ENCODE assay signal across 21 cellular contexts in the genomic region with DNA sequence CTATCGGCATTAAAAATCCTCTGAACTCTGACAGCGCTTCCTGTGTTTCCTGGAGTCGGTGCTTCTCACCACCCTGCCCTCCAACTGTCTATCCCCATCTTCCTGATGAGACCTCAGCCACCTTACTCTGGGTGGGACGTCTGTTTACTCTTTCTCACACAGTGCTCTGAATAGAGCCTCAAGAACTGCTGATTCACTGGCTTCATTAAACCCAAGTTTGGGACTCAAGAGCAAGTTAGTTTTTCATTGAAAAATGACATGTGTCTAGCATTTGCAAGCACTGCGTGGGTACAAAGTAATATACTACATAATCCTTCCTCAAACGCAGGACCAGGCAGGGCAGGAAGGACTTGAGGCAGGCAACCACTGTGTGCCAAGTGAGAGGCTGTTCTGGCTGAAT.
"Had no signal": no experiment of that assay in that cellular context is flagged by ENCODE, and none has a peak within 500 bp of the region (broad histone marks: within the 10 kb centered on the region; RNA-seq: fewer than 3 reads in every experiment).

No MANE protein-coding gene starts in this region.

- H3K9me3 ChIP-seq: psoas muscle, suprapubic skin, transverse colon, vagina had no signal

- H3K9me3 Mint-ChIP-seq: activated naive CD8-positive, alpha-beta T cell treated with anti-CD3 and anti-CD28 coated beads, Interleukin-2, amount 10 ng/mL, durations not matched to agents 7 days and 5 days; stimulated activated naive CD8-positive, alpha-beta T cell treated with anti-CD3 and anti-CD28 coated beads, Interleukin-15, Interleukin-2, amounts not matched to agents 100 ng/mL and 50 ng/mL, for 24 hours; WTC11 had no signal

- H3K4me3 Mint-ChIP-seq: activated CD4-positive, alpha-beta T cell treated with anti-CD3 and anti-CD28 coated beads for 36 hours; activated CD8-positive, alpha-beta memory T cell treated with anti-CD3 and anti-CD28 coated beads, Interleukin-2, amount 10 ng/mL, durations not matched to agents 7 days and 5 days; activated naive CD8-positive, alpha-beta T cell treated with anti-CD3 and anti-CD28 coated beads, Interleukin-2, amount 10 ng/mL, durations not matched to agents 7 days and 5 days; brain; mesothelial cell of epicardium; stimulated activated naive CD8-positive, alpha-beta T cell treated with anti-CD3 and anti-CD28 coated beads, Interleukin-15, Interleukin-2, amounts not matched to agents 100 ng/mL and 50 ng/mL, for 24 hours; WTC11 had no signal

- DNase-seq: activated CD4-positive, alpha-beta T cell treated with anti-CD3 and anti-CD28 coated beads for 36 hours; activated CD4-positive, alpha-beta T cell treated with anti-CD3 and anti-CD28 coated beads, Interleukin-2, amount 50 U/mL, for 48 hours; activated CD8-positive, alpha-beta memory T cell treated with anti-CD3 and anti-CD28 coated beads, Interleukin-2, amount 10 ng/mL, durations not matched to agents 7 days and 5 days; activated effector memory CD4-positive, alpha-beta T cell treated with anti-CD3 and anti-CD28 coated beads, Interleukin-2, amount 50 U/mL, for 16 hours; activated naive CD8-positive, alpha-beta T cell treated with anti-CD3 and anti-CD28 coated beads, Interleukin-2, amount 10 ng/mL, durations not matched to agents 7 days and 5 days; activated T-cell treated with anti-CD3 and anti-CD28 coated beads, Interleukin-2, amount 50 U/mL, for 1 hour; caudate nucleus; foreskin melanocyte; glutamatergic neuron; hypothalamus; psoas muscle; right cardiac atrium; transverse colon had no signal

- ATAC-seq: activated CD4-positive, alpha-beta T cell treated with anti-CD3 and anti-CD28 coated beads for 36 hours; activated CD8-positive, alpha-beta memory T cell treated with anti-CD3 and anti-CD28 coated beads, Interleukin-2, amount 10 ng/mL, durations not matched to agents 7 days and 5 days; psoas muscle; right cardiac atrium; WTC11 had no signal

- H3K36me3 ChIP-seq: suprapubic skin, transverse colon, vagina had no signal

- H3K4me3 ChIP-seq: lung, psoas muscle, skin epidermis, suprapubic skin, transverse colon, vagina had no signal

- H3K4me1 Mint-ChIP-seq: mesothelial cell of epicardium had no signal

- H3K4me1 ChIP-seq: psoas muscle, suprapubic skin, transverse colon, vagina had no signal

- H3K27ac ChIP-seq: psoas muscle, skin epidermis, suprapubic skin, transverse colon, vagina had no signal

- H3K27me3 Mint-ChIP-seq: activated CD4-positive, alpha-beta T cell treated with anti-CD3 and anti-CD28 coated beads for 36 hours; activated CD8-positive, alpha-beta memory T cell treated with anti-CD3 and anti-CD28 coated beads, Interleukin-2, amount 10 ng/mL, durations not matched to agents 7 days and 5 days; activated naive CD8-positive, alpha-beta T cell treated with anti-CD3 and anti-CD28 coated beads, Interleukin-2, amount 10 ng/mL, durations not matched to agents 7 days and 5 days; stimulated activated naive CD8-positive, alpha-beta T cell treated with anti-CD3 and anti-CD28 coated beads, Interleukin-15, Interleukin-2, amounts not matched to agents 100 ng/mL and 50 ng/mL, for 24 hours had no signal

- H3K27me3 ChIP-seq: suprapubic skin, transverse colon, vagina had no signal

- H3K27ac Mint-ChIP-seq: activated CD4-positive, alpha-beta T cell treated with anti-CD3 and anti-CD28 coated beads for 36 hours; activated naive CD8-positive, alpha-beta T cell treated with anti-CD3 and anti-CD28 coated beads, Interleukin-2, amount 10 ng/mL, durations not matched to agents 7 days and 5 days; brain; mesothelial cell of epicardium; stimulated activated naive CD8-positive, alpha-beta T cell treated with anti-CD3 and anti-CD28 coated beads, Interleukin-15, Interleukin-2, amounts not matched to agents 100 ng/mL and 50 ng/mL, for 24 hours had no signal
